ENCODE assay signal across 28 cellular contexts in the genomic region with DNA sequence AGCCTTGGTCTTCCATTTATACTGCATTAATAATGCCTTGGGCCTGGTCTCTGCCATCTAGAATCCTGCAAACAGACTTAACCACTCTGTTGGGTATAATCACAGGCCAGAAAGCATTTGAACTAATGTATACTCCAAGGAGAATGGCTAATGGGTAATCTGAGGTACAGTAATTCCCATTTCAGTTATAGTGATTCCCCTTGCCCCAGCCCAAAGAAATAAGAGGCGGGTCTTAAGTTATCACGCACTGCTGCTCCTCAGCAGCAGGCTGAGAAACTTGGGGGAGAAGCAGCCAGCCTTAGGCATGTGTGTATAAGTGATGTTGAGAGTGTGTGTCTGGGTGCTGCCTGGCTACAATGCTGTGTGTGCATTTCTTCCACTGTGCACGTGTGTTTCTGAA. TPM values are rescaled to one million over a fixed set of nuclear protein-coding genes. Genes with fewer than 3 reads are reported as not detected.
"Had no signal": no experiment of that assay in that cellular context is flagged by ENCODE, and none has a peak within 500 bp of the region (broad histone marks: within the 10 kb centered on the region; RNA-seq: fewer than 3 reads in every experiment).

No MANE protein-coding gene starts in this region.

- H3K4me1 ChIP-seq: gastrocnemius medialis had no signal

- DNase-seq: dermis blood vessel endothelial cell; effector memory CD4-positive, alpha-beta T cell; foreskin fibroblast; gastrocnemius medialis; heart left ventricle; left cardiac atrium; left ventricle myocardium inferior; lower lobe of right lung; naive thymus-derived CD8-positive, alpha-beta T cell; pancreas; right lobe of liver; small intestine; stimulated activated CD4-positive, alpha-beta T cell treated with anti-CD3 and anti-CD28 coated beads, Interleukin-15, amount 100 ng/mL, for 24 hours; stimulated activated CD4-positive, alpha-beta T cell treated with anti-CD3 and anti-CD28 coated beads, Interleukin-4, amount 100 ng/mL, for 1 hour; stimulated activated CD8-positive, alpha-beta memory T cell treated with anti-CD3 and anti-CD28 coated beads, Interleukin-4, amount 100 ng/mL, for 48 hours; stimulated activated naive CD4-positive, alpha-beta T cell; stimulated activated naive CD8-positive, alpha-beta T cell treated with anti-CD3 and anti-CD28 coated beads, Interleukin-15, amount 100 ng/mL, for 72 hours; transverse colon had no signal

- H3K36me3 ChIP-seq: gastrocnemius medialis, heart left ventricle, left ventricle myocardium inferior, lower lobe of right lung, neutrophil, pancreas, right lobe of liver, suprapubic skin, transverse colon had no signal

- H3K27ac Mint-ChIP-seq: stimulated activated naive CD8-positive, alpha-beta T cell treated with anti-CD3 and anti-CD28 coated beads, Interleukin-15, amount 100 ng/mL, for 72 hours had no signal

- H3K4me3 ChIP-seq: coronary artery, gastrocnemius medialis, heart left ventricle, hepatocyte, left ventricle myocardium inferior, lower lobe of right lung, pancreas, right lobe of liver, suprapubic skin, transverse colon had no signal

- H3K36me3 Mint-ChIP-seq: naive thymus-derived CD8-positive, alpha-beta T cell had no signal

- H3K9me3 ChIP-seq: gastrocnemius medialis, heart left ventricle, left ventricle myocardium inferior, lower lobe of right lung, neutrophil, pancreas, right lobe of liver, suprapubic skin, transverse colon had no signal

- H3K4me2 ChIP-seq: hepatocyte had no signal

- H3K79me2 ChIP-seq: hepatocyte had no signal

- ATAC-seq: gastrocnemius medialis; heart left ventricle; left cardiac atrium; lower lobe of right lung; naive thymus-derived CD8-positive, alpha-beta T cell; pancreas; right lobe of liver; stimulated activated naive CD8-positive, alpha-beta T cell treated with anti-CD3 and anti-CD28 coated beads, Interleukin-15, amount 100 ng/mL, for 72 hours had no signal

- H3K9me3 Mint-ChIP-seq: naive thymus-derived CD8-positive, alpha-beta T cell; neural crest cell; stimulated activated naive CD8-positive, alpha-beta T cell treated with anti-CD3 and anti-CD28 coated beads, Interleukin-15, amount 100 ng/mL, for 72 hours had no signal

- H3K27me3 ChIP-seq: pancreas had no signal

- H2AFZ ChIP-seq: hepatocyte had no signal

- H3K27ac ChIP-seq: coronary artery, gastrocnemius medialis, heart left ventricle, hepatocyte, left ventricle myocardium inferior, lower lobe of right lung, neutrophil, pancreas, right lobe of liver, suprapubic skin, transverse colon had no signal

- H3K4me3 Mint-ChIP-seq: stimulated activated naive CD8-positive, alpha-beta T cell treated with anti-CD3 and anti-CD28 coated beads, Interleukin-15, amount 100 ng/mL, for 72 hours had no signal

RNA-seq across cellular contexts. Expression of gene LPAR3, which starts 2.4 kb away (rescaled TPM):
- total RNA-seq: endothelial cell of umbilical vein, gastrocnemius medialis, mesenteric fat pad, myocyte, posterior vena cava, pulmonary artery endothelial cell had no signal
